12 cellular contexts compared by ENCODE assay signal in the genomic region with DNA sequence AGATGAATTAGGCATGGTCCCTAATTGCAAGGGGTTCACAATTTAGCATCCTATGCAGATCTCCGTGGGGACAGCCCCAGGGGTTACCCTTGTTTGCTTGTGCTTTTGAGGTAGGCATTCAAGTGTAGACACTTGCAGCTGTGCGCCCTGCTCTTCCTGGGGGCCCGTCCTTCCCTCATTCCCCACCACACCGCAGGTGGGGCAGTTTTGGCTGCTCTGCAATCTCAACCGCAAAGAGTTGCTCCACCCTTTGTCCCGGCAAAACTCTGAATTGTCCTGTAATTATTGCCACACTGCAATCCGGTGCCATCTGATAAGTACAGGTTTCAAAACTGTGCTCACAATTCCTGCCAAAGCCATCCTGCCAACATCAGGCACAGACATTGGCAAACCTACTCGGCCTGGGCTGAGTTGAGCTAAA.
DNase-seq lines count a peak whose midpoint lies in the region; ATAC-seq, FAIRE-seq and TF ChIP-seq lines count a peak whose summit lies in the region.
"Had no signal": no experiment of that assay in that cellular context is flagged by ENCODE, and none has a peak within 500 bp of the region (broad histone marks: within the 10 kb centered on the region; RNA-seq: fewer than 3 reads in every experiment).

No MANE protein-coding gene starts in this region.

- no peak overlapping the region for H3K4me2 ChIP-seq in neuronal stem cell (ENCODE audit: insufficient read depth, low read length, poor library complexity, severe bottlenecking)

- peaks cover 0 to 5% (median 0%) of the 10 kb centered on the region in 3 experiments for H3K27me3 ChIP-seq in neuronal stem cell (ENCODE audit: control insufficient read depth in 3 of 3, insufficient read depth in 3 of 3, low read depth in 1 of 3, low read length in 3 of 3)
- H3K27me3 ChIP-seq in sigmoid colon: no peaks in the 10 kb centered on the region
- H3K27me3 ChIP-seq: uterus had no signal

- H3K9me3 ChIP-seq in T-helper 17 cell (ENCODE audit: control insufficient read depth, low read length, poor library complexity, severe bottlenecking) (no peaks in the 10 kb centered on the region), neuronal stem cell (replicated peaks in 1 of 2; ENCODE audit: control insufficient read depth in 2 of 2, insufficient read depth in 1 of 2, low read depth in 1 of 2, low read length in 2 of 2) (no peaks in the 10 kb centered on the region), sigmoid colon (no peaks in the 10 kb centered on the region)
- H3K9me3 ChIP-seq: uterus had no signal

- H2AK5ac ChIP-seq in neuronal stem cell (ENCODE audit: low read depth, low read length): no peak overlapping the region

- H3K4me1 ChIP-seq in neuronal stem cell (ENCODE audit: control insufficient read depth in 2 of 2, insufficient read depth in 1 of 2, low read depth in 1 of 2, low read length in 2 of 2) (peaks cover 0 to 4% of the 10 kb centered on the region in 2 donors), sigmoid colon (peaks cover 0 to 6% (median 2%) of the 10 kb centered on the region in 4 donors)
- H3K4me1 ChIP-seq: uterus had no signal

- peaks cover 23% of the 10 kb centered on the region for H3K27me3 Mint-ChIP-seq in T-helper 17 cell

- WGBS in neuronal stem cell (ENCODE audit: extremely low coverage in 2 of 2, insufficient read length in 2 of 2, insufficient replicate concordance in 1 of 2), 2 donors: no CpG with 5 or more reads among the region's 8 CpGs
- WGBS in sigmoid colon, 2 donors: 11 to 30% methylated on average over 8 of the region's 8 CpGs

- H3K4ac ChIP-seq in neuronal stem cell (ENCODE audit: low read length): no peak overlapping the region

- no peaks in the 10 kb centered on the region for H3K79me1 ChIP-seq in neuronal stem cell (ENCODE audit: low read depth, low read length)

- H3K9ac ChIP-seq in neuronal stem cell (ENCODE audit: low read depth, low read length, poor library complexity): peak overlapping the region; percentile 1

- H3K36me3 Mint-ChIP-seq in T-helper 17 cell (ENCODE audit: low read depth): no peaks in the 10 kb centered on the region

- TF ChIP-seq EP300 in sigmoid colon (IDR thresholded peaks at IDR 0.05): no peak

- no peak overlapping the region for H2BK120ac ChIP-seq in neuronal stem cell (ENCODE audit: low read depth, low read length)

- H3K23ac ChIP-seq in neuronal stem cell (ENCODE audit: low read depth, low read length, poor library complexity): no peak overlapping the region

- H3K4me3 ChIP-seq in neuronal stem cell (ENCODE audit: low read length in 2 of 2) (no peak overlapping the region), sigmoid colon (no peak overlapping the region)
- H3K4me3 ChIP-seq: uterus had no signal

- H3K4me3 Mint-ChIP-seq in T-helper 17 cell: no peak overlapping the region
- H3K4me3 Mint-ChIP-seq: activated CD4-positive, alpha-beta T cell treated with anti-CD3 and anti-CD28 coated beads for 36 hours had no signal

- H2BK15ac ChIP-seq in neuronal stem cell (ENCODE audit: low read length): no peak overlapping the region

- no peak for TF ChIP-seq POLR2A in sigmoid colon (IDR thresholded peaks at IDR 0.05)

- H4K8ac ChIP-seq in neuronal stem cell (ENCODE audit: low read depth, low read length): no peak overlapping the region

- ATAC-seq in GM18868 (IDR thresholded peaks at IDR 0.05; ENCODE audit: unreplicated experiment) (peak; percentile 71), T-helper 17 cell (peak; percentile 35), GM19023 (IDR thresholded peaks at IDR 0.05; ENCODE audit: unreplicated experiment) (no peak)
- ATAC-seq: activated CD4-positive, alpha-beta T cell treated with anti-CD3 and anti-CD28 coated beads for 36 hours had no signal

- no peak overlapping the region for H2BK5ac ChIP-seq in neuronal stem cell (ENCODE audit: low read length)

- no peak overlapping the region for H4K91ac ChIP-seq in neuronal stem cell (ENCODE audit: low read depth, low read length, poor library complexity)

- DNase-seq in HT-29 (ENCODE audit: low spot score): peak; percentile 68
- no peak for DNase-seq in T-helper 17 cell
- no peak for DNase-seq in neuronal stem cell (ENCODE audit: low spot score)
- no peak for DNase-seq in sigmoid colon
- DNase-seq in HTR-8/SVneo (ENCODE audit: insufficient read length, low spot score): no peak
- no peak for DNase-seq in NCI-H526 (lab: John Stamatoyannopoulos, UW)
- DNase-seq: activated CD4-positive, alpha-beta T cell treated with anti-CD3 and anti-CD28 coated beads for 36 hours; effector memory CD4-positive, alpha-beta T cell; nucleus accumbens had no signal

- H3K4me1 Mint-ChIP-seq in T-helper 17 cell: peaks cover 13% of the 10 kb centered on the region

- FAIRE-seq in HTR-8/SVneo (lab: Jason Lieb, UNC): no peak

- no peak overlapping the region for H3K14ac ChIP-seq in neuronal stem cell (ENCODE audit: low read length)

- H3K27ac ChIP-seq in neuronal stem cell (replicated peaks; ENCODE audit: low read length) (no peak overlapping the region), sigmoid colon (no peak overlapping the region)
- H3K27ac ChIP-seq: uterus had no signal

- peak overlapping the region; percentile 21 for H3K27ac Mint-ChIP-seq in T-helper 17 cell
- H3K27ac Mint-ChIP-seq: activated CD4-positive, alpha-beta T cell treated with anti-CD3 and anti-CD28 coated beads for 36 hours had no signal

- H3K18ac ChIP-seq in neuronal stem cell (ENCODE audit: low read length): no peak overlapping the region

- H2AFZ ChIP-seq in neuronal stem cell (ENCODE audit: low read length): no peak overlapping the region

- intact Hi-C loops in sigmoid colon (cut with DNase I): no loop called here

- H2BK12ac ChIP-seq in neuronal stem cell (ENCODE audit: low read length): no peak overlapping the region

- no peak for TF ChIP-seq CTCF in sigmoid colon (IDR thresholded peaks at IDR 0.05)

- H3K36me3 ChIP-seq in neuronal stem cell (replicated peaks in 1 of 2; ENCODE audit: control insufficient read depth in 2 of 2, insufficient read depth in 2 of 2, low read length in 2 of 2): no peaks in the 10 kb centered on the region
- no peaks in the 10 kb centered on the region for H3K36me3 ChIP-seq in sigmoid colon
- H3K36me3 ChIP-seq: uterus had no signal
